Comparison of ENCODE assay signal across 1 cellular context in the genomic region with DNA sequence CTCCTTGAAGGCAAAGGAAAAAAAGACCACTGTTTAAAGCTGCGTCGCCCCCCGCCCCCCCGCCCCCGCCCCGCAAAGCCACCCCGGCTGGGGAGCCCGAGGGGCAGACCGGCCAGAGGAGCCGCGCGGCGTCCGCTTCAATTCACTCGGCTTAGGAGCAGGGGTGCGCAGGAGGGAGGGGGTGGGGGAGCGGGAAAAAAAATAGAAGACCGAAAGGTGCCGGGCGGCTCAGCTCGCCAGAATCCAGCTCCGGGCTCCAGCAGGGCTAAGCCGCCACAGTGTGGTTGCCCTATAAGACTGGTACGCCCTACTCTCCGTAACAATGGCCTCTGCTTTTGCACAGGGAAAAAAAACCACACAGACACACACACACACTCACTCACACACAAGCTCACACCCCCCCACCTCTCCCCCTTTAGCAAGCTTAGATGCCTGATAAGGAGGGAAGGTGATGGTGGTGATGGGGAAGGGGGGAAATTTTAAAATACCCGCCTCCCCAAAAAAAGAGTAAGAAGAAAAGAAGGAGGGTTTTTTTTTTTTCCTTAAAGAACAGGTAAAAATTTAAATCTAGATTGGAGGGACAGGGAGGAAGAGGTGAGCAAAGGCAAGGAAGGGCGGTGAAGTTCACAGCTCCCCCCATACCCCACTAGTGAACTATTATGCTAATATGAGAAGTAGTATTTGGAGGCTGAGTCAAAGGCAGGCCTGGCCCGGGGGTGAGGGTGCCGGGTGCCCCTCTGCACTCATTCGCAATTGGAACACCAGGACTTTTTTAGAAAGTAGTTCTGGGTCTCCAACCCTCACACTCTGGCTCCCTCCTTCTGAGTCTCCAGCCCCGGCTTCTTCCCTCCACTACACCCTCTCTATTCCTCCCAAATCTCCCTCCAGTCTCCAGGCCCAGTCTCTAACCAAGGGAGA.
TF ChIP-seq lines count a peak whose summit lies in the region.

No MANE protein-coding gene starts in this region.

TF ChIP-seq in GM12878, 131 proteins besides CTCF, POLR2A, EP300 and RAD21:
- TF ChIP-seq SREBF1 (IDR thresholded peaks at IDR 0.05; ENCODE audit: low read length), result no peak
- TF ChIP-seq BRCA1 (IDR thresholded peaks at IDR 0.05; ENCODE audit: low read depth, low read length), result no peak
- no peak for TF ChIP-seq RUNX3 (IDR thresholded peaks at IDR 0.05; ENCODE audit: low read length)
- TF ChIP-seq, protein P1, sequence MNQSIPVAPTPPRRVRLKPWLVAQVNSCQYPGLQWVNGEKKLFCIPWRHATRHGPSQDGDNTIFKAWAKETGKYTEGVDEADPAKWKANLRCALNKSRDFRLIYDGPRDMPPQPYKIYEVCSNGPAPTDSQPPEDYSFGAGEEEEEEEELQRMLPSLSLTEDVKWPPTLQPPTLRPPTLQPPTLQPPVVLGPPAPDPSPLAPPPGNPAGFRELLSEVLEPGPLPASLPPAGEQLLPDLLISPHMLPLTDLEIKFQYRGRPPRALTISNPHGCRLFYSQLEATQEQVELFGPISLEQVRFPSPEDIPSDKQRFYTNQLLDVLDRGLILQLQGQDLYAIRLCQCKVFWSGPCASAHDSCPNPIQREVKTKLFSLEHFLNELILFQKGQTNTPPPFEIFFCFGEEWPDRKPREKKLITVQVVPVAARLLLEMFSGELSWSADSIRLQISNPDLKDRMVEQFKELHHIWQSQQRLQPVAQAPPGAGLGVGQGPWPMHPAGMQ (IDR thresholded peaks at IDR 0.05; ENCODE audit: borderline replicate concordance), result no peak
- no peak for TF ChIP-seq YBX1 (IDR thresholded peaks at IDR 0.05)
- TF ChIP-seq, protein P2, sequence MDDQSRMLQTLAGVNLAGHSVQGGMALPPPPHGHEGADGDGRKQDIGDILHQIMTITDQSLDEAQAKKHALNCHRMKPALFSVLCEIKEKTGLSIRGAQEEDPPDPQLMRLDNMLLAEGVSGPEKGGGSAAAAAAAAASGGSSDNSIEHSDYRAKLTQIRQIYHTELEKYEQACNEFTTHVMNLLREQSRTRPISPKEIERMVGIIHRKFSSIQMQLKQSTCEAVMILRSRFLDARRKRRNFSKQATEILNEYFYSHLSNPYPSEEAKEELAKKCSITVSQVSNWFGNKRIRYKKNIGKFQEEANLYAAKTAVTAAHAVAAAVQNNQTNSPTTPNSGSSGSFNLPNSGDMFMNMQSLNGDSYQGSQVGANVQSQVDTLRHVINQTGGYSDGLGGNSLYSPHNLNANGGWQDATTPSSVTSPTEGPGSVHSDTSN (IDR thresholded peaks at IDR 0.05; ENCODE audit: insufficient replicate concordance, low read depth, low read length), result no peak
- no peak for TF ChIP-seq BACH1 (IDR thresholded peaks at IDR 0.05; ENCODE audit: borderline replicate concordance)
- no peak for TF ChIP-seq MYB (IDR thresholded peaks at IDR 0.05; ENCODE audit: borderline replicate concordance, low read depth, low read length)
TF ChIP-seq in GM12878: peak in this region for 0.
